Comparison of ENCODE assay signal across 18 cellular contexts in genomic region chr3:9876991-9877390, GRCh38. TPM values are rescaled to one million over a fixed set of nuclear protein-coding genes. Genes with fewer than 3 reads are reported as not detected.
"Had no signal": no experiment of that assay in that cellular context is flagged by ENCODE, and none has a peak within 500 bp of the region (broad histone marks: within the 10 kb centered on the region; RNA-seq: fewer than 3 reads in every experiment).

No MANE protein-coding gene starts in this region.

- H3K4me1 ChIP-seq: ascending aorta, upper lobe of right lung had no signal

- H3K4me3 Mint-ChIP-seq: activated CD4-positive, alpha-beta T cell treated with anti-CD3 and anti-CD28 coated beads, Interleukin-2, amount 10 ng/mL, durations not matched to agents 24 days and 14 days; activated naive CD8-positive, alpha-beta T cell; immature natural killer cell; natural killer cell; stimulated activated naive B cell treated with anti-CD40 and anti-IgM and Interleukin-4, amounts not matched to agents 10 μg/mL and 1 μg/mL and 100 μg/mL, for 72 hours had no signal

- H3K27me3 Mint-ChIP-seq: activated naive CD8-positive, alpha-beta T cell had no signal

- H3K27me3 ChIP-seq: ascending aorta, dorsolateral prefrontal cortex, upper lobe of right lung had no signal

- DNase-seq: activated CD4-positive, alpha-beta T cell treated with anti-CD3 and anti-CD28 coated beads, Interleukin-2, amount 10 ng/mL, durations not matched to agents 24 days and 14 days; dorsolateral prefrontal cortex; immature natural killer cell; left cardiac atrium; mucosa of descending colon; natural killer cell; right cardiac atrium; small intestine; stimulated activated naive B cell treated with anti-CD40 and anti-IgM and Interleukin-4, amounts not matched to agents 10 μg/mL and 1 μg/mL and 100 μg/mL, for 72 hours; T-helper 9 cell; upper lobe of right lung had no signal

- H3K9me3 Mint-ChIP-seq: activated CD4-positive, alpha-beta T cell treated with anti-CD3 and anti-CD28 coated beads, Interleukin-2, amount 10 ng/mL, durations not matched to agents 24 days and 14 days; immature natural killer cell; natural killer cell; stimulated activated naive B cell treated with anti-CD40 and anti-IgM and Interleukin-4, amounts not matched to agents 10 μg/mL and 1 μg/mL and 100 μg/mL, for 72 hours had no signal

- H3K36me3 ChIP-seq: ascending aorta, upper lobe of right lung had no signal

- H3K27ac ChIP-seq: ascending aorta, dorsolateral prefrontal cortex, upper lobe of right lung had no signal

- H3K4me3 ChIP-seq: ascending aorta, dorsolateral prefrontal cortex, lung, mucosa of descending colon, upper lobe of right lung had no signal

- H3K4me1 Mint-ChIP-seq: activated CD4-positive, alpha-beta T cell treated with anti-CD3 and anti-CD28 coated beads, Interleukin-2, amount 10 ng/mL, durations not matched to agents 24 days and 14 days; immature natural killer cell; natural killer cell; stimulated activated naive B cell treated with anti-CD40 and anti-IgM and Interleukin-4, amounts not matched to agents 10 μg/mL and 1 μg/mL and 100 μg/mL, for 72 hours had no signal

- ATAC-seq: left cardiac atrium; mucosa of descending colon; natural killer cell; stimulated activated naive B cell treated with anti-CD40 and anti-IgM and Interleukin-4, amounts not matched to agents 10 μg/mL and 1 μg/mL and 100 μg/mL, for 72 hours; upper lobe of right lung had no signal

- H3K9me3 ChIP-seq: ascending aorta, mucosa of descending colon, upper lobe of right lung had no signal

- H3K27ac Mint-ChIP-seq: activated CD4-positive, alpha-beta T cell treated with anti-CD3 and anti-CD28 coated beads, Interleukin-2, amount 10 ng/mL, durations not matched to agents 24 days and 14 days; activated naive CD8-positive, alpha-beta T cell; immature natural killer cell; natural killer cell; progenitor cell of endocrine pancreas; stimulated activated naive B cell treated with anti-CD40 and anti-IgM and Interleukin-4, amounts not matched to agents 10 μg/mL and 1 μg/mL and 100 μg/mL, for 72 hours had no signal

- H3K36me3 Mint-ChIP-seq: activated naive CD8-positive, alpha-beta T cell; immature natural killer cell; natural killer cell; stimulated activated naive B cell treated with anti-CD40 and anti-IgM and Interleukin-4, amounts not matched to agents 10 μg/mL and 1 μg/mL and 100 μg/mL, for 72 hours had no signal

RNA-seq across cellular contexts. Expression of gene CIDEC, which starts 3.1 kb away (rescaled TPM):
- total RNA-seq: activated CD4-positive, alpha-beta T cell treated with anti-CD3 and anti-CD28 coated beads, Interleukin-2, amount 10 ng/mL, durations not matched to agents 24 days and 14 days; activated CD8-positive, alpha-beta memory T cell treated with anti-CD3 and anti-CD28 coated beads for 36 hours; bronchial epithelial cell; lung; natural killer cell; progenitor cell of endocrine pancreas; temporal lobe; upper lobe of right lung had no signal
- polyA plus RNA-seq: immature natural killer cell had no signal
